ENCODE assay signal across 1 cellular context in genomic region chr19:41363753-41364545, GRCh38.
TF ChIP-seq lines count a peak whose summit lies in the region.

Gene B9D2, minus strand, starts transcription at chr19:41364149. Its CDS starts 630 bp downstream, at chr19:41363519.

TF ChIP-seq in HepG2, 621 proteins besides CTCF, POLR2A, EP300 and RAD21 (continued from another document and continues in another):
- TF ChIP-seq, protein P1, sequence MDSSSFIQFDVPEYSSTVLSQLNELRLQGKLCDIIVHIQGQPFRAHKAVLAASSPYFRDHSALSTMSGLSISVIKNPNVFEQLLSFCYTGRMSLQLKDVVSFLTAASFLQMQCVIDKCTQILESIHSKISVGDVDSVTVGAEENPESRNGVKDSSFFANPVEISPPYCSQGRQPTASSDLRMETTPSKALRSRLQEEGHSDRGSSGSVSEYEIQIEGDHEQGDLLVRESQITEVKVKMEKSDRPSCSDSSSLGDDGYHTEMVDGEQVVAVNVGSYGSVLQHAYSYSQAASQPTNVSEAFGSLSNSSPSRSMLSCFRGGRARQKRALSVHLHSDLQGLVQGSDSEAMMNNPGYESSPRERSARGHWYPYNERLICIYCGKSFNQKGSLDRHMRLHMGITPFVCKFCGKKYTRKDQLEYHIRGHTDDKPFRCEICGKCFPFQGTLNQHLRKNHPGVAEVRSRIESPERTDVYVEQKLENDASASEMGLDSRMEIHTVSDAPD (CRISPR knock-in tag; IDR thresholded peaks at IDR 0.05): no peak
- TF ChIP-seq DR1 (CRISPR knock-in tag; IDR thresholded peaks at IDR 0.05) (0 out of 2 replicates have a peak, but pooled peaks have one; percentile 22), GFI1 (CRISPR knock-in tag; IDR thresholded peaks at IDR 0.05; ENCODE audit: borderline replicate concordance) (no peak), ZBTB26 (CRISPR knock-in tag; IDR thresholded peaks at IDR 0.05; ENCODE audit: borderline replicate concordance) (peak; percentile 34; the same call in 1 of the 2 replicates), ERF (CRISPR knock-in tag; IDR thresholded peaks at IDR 0.05) (peak; percentile 30; the same call in 1 of the 2 replicates), KMT2B (CRISPR knock-in tag; IDR thresholded peaks at IDR 0.05) (peak; percentile 64), ZNF337 (CRISPR knock-in tag; IDR thresholded peaks at IDR 0.05; ENCODE audit: borderline replicate concordance, low read depth) (0 out of 2 replicates have a peak, but pooled peaks have one; percentile 51), PATZ1 (CRISPR knock-in tag; IDR thresholded peaks at IDR 0.05) (no peak), SRSF4 (IDR thresholded peaks at IDR 0.05; ENCODE audit: low read depth, low read length, poor library complexity, severe bottlenecking) (no peak), HNRNPL (IDR thresholded peaks at IDR 0.05; ENCODE audit: low read depth, low read length) (0 out of 2 replicates have a peak, but pooled peaks have one; percentile 11), SMAD9 (CRISPR knock-in tag; IDR thresholded peaks at IDR 0.05) (peak; percentile 61; the same call in 1 of the 2 replicates), ZNF24 (IDR thresholded peaks at IDR 0.05) (no peak), MEF2D (CRISPR knock-in tag; IDR thresholded peaks at IDR 0.05) (no peak), MIER3 (CRISPR knock-in tag; IDR thresholded peaks at IDR 0.05; ENCODE audit: borderline replicate concordance) (no peak), MLLT10 (CRISPR knock-in tag; IDR thresholded peaks at IDR 0.05) (no peak), CHCHD3 (CRISPR knock-in tag; IDR thresholded peaks at IDR 0.05) (no peak), TEAD3 (CRISPR knock-in tag; optimal IDR thresholded peaks at IDR 0.05; ENCODE audit: borderline replicate concordance) (peak; percentile 9), ZNF329 (CRISPR knock-in tag; IDR thresholded peaks at IDR 0.05; ENCODE audit: low read depth) (no peak), GTF2F1 (IDR thresholded peaks at IDR 0.05; ENCODE audit: low read length) (no peak), DNMT1 (CRISPR knock-in tag; IDR thresholded peaks at IDR 0.05) (no peak), ZNF496 (CRISPR knock-in tag; IDR thresholded peaks at IDR 0.05; ENCODE audit: insufficient replicate concordance) (no peak), YEATS4 (CRISPR knock-in tag; IDR thresholded peaks at IDR 0.05; ENCODE audit: borderline replicate concordance) (peak; percentile 28; the same call in 1 of the 2 replicates), ARHGAP35 (CRISPR knock-in tag; IDR thresholded peaks at IDR 0.05; ENCODE audit: borderline replicate concordance) (no peak), GLI4 (CRISPR knock-in tag; IDR thresholded peaks at IDR 0.05; ENCODE audit: borderline replicate concordance) (no peak), ZNF83 (CRISPR knock-in tag; IDR thresholded peaks at IDR 0.05; ENCODE audit: borderline replicate concordance) (no peak), ZNF784 (CRISPR knock-in tag; IDR thresholded peaks at IDR 0.05; ENCODE audit: borderline replicate concordance) (peak; percentile 53; the same call in 1 of the 2 replicates), CBFB (CRISPR knock-in tag; IDR thresholded peaks at IDR 0.05) (no peak), ZNF761 (CRISPR knock-in tag; conservative IDR thresholded peaks at IDR 0.05) (no peak), U2AF2 (IDR thresholded peaks at IDR 0.05; ENCODE audit: low read depth, low read length) (peak; percentile 98), CCDC6 (CRISPR knock-in tag; IDR thresholded peaks at IDR 0.05) (0 out of 2 replicates have a peak, but pooled peaks have one; percentile 13), MTERF4 (CRISPR knock-in tag; IDR thresholded peaks at IDR 0.05) (no peak), MEIS2 (CRISPR knock-in tag; IDR thresholded peaks at IDR 0.05) (no peak), MED13 (CRISPR knock-in tag; IDR thresholded peaks at IDR 0.05) (no peak), ZNF674 (CRISPR knock-in tag; IDR thresholded peaks at IDR 0.05; ENCODE audit: low read depth) (no peak), ZNF841 (CRISPR knock-in tag; IDR thresholded peaks at IDR 0.05; ENCODE audit: borderline replicate concordance) (no peak), XRCC5 (optimal IDR thresholded peaks at IDR 0.05; ENCODE audit: low read length) (no peak), ZBTB43 (CRISPR knock-in tag; conservative IDR thresholded peaks at IDR 0.05) (no peak), ZNF777 (CRISPR knock-in tag; IDR thresholded peaks at IDR 0.05) (no peak), KAT2B (IDR thresholded peaks at IDR 0.05; ENCODE audit: borderline replicate concordance, low read depth, low read length) (no peak), TBP (CRISPR knock-in tag; IDR thresholded peaks at IDR 0.05) (no peak), ZBTB20 (CRISPR knock-in tag; IDR thresholded peaks at IDR 0.05; ENCODE audit: borderline replicate concordance, low read depth) (no peak), ZEB1 (IDR thresholded peaks at IDR 0.05; ENCODE audit: insufficient replicate concordance, low read depth) (no peak), FOXA3 (CRISPR knock-in tag; IDR thresholded peaks at IDR 0.05) (no peak), ZNF160 (CRISPR knock-in tag; IDR thresholded peaks at IDR 0.05) (no peak), ZNF639 (CRISPR knock-in tag; conservative IDR thresholded peaks at IDR 0.05) (no peak; the same call in 1 of the 2 replicates)
- TF ChIP-seq, protein P2, sequence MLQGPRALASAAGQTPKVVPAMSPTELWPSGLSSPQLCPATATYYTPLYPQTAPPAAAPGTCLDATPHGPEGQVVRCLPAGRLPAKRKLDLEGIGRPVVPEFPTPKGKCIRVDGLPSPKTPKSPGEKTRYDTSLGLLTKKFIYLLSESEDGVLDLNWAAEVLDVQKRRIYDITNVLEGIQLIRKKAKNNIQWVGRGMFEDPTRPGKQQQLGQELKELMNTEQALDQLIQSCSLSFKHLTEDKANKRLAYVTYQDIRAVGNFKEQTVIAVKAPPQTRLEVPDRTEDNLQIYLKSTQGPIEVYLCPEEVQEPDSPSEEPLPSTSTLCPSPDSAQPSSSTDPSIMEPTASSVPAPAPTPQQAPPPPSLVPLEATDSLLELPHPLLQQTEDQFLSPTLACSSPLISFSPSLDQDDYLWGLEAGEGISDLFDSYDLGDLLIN (CRISPR knock-in tag; IDR thresholded peaks at IDR 0.05; ENCODE audit: borderline replicate concordance): no peak
- TF ChIP-seq, protein P3, sequence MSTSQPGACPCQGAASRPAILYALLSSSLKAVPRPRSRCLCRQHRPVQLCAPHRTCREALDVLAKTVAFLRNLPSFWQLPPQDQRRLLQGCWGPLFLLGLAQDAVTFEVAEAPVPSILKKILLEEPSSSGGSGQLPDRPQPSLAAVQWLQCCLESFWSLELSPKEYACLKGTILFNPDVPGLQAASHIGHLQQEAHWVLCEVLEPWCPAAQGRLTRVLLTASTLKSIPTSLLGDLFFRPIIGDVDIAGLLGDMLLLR (CRISPR knock-in tag; IDR thresholded peaks at IDR 0.05): no peak
- TF ChIP-seq, protein P4, sequence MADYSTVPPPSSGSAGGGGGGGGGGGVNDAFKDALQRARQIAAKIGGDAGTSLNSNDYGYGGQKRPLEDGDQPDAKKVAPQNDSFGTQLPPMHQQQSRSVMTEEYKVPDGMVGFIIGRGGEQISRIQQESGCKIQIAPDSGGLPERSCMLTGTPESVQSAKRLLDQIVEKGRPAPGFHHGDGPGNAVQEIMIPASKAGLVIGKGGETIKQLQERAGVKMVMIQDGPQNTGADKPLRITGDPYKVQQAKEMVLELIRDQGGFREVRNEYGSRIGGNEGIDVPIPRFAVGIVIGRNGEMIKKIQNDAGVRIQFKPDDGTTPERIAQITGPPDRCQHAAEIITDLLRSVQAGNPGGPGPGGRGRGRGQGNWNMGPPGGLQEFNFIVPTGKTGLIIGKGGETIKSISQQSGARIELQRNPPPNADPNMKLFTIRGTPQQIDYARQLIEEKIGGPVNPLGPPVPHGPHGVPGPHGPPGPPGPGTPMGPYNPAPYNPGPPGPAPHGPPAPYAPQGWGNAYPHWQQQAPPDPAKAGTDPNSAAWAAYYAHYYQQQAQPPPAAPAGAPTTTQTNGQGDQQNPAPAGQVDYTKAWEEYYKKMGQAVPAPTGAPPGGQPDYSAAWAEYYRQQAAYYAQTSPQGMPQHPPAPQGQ (CRISPR knock-in tag; IDR thresholded peaks at IDR 0.05; ENCODE audit: borderline replicate concordance): no peak
- TF ChIP-seq, protein P5, sequence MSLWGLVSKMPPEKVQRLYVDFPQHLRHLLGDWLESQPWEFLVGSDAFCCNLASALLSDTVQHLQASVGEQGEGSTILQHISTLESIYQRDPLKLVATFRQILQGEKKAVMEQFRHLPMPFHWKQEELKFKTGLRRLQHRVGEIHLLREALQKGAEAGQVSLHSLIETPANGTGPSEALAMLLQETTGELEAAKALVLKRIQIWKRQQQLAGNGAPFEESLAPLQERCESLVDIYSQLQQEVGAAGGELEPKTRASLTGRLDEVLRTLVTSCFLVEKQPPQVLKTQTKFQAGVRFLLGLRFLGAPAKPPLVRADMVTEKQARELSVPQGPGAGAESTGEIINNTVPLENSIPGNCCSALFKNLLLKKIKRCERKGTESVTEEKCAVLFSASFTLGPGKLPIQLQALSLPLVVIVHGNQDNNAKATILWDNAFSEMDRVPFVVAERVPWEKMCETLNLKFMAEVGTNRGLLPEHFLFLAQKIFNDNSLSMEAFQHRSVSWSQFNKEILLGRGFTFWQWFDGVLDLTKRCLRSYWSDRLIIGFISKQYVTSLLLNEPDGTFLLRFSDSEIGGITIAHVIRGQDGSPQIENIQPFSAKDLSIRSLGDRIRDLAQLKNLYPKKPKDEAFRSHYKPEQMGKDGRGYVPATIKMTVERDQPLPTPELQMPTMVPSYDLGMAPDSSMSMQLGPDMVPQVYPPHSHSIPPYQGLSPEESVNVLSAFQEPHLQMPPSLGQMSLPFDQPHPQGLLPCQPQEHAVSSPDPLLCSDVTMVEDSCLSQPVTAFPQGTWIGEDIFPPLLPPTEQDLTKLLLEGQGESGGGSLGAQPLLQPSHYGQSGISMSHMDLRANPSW (CRISPR knock-in tag; IDR thresholded peaks at IDR 0.05; ENCODE audit: borderline replicate concordance): no peak
- TF ChIP-seq, protein P6, sequence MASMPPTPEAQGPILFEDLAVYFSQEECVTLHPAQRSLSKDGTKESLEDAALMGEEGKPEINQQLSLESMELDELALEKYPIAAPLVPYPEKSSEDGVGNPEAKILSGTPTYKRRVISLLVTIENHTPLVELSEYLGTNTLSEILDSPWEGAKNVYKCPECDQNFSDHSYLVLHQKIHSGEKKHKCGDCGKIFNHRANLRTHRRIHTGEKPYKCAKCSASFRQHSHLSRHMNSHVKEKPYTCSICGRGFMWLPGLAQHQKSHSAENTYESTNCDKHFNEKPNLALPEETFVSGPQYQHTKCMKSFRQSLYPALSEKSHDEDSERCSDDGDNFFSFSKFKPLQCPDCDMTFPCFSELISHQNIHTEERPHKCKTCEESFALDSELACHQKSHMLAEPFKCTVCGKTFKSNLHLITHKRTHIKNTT (CRISPR knock-in tag; IDR thresholded peaks at IDR 0.05): no peak
